16 cellular contexts compared by ENCODE assay signal in the genomic region with DNA sequence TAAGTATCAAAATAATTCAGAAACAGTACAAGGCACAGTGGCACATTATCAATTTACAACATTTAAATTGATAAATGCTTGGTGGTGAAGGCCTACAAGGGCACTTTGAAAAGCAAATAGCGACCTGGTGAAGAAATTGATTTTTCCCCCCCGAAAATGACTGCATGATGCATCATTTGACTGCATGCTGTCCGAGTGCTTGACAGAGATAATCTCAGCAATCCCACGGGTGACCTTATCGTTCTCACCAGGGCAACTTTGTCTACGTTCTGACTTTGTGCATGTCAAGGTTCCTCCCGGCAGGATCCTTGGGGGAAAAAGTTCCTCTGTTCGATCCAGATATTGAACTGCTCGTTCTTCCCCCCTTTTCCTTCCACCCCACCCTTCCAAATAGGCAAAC.
"Had no signal": no experiment of that assay in that cellular context is flagged by ENCODE, and none has a peak within 500 bp of the region (broad histone marks: within the 10 kb centered on the region; RNA-seq: fewer than 3 reads in every experiment).

No MANE protein-coding gene starts in this region.

- H3K27me3 ChIP-seq: heart left ventricle, sigmoid colon, stomach, transverse colon had no signal

- ATAC-seq: heart left ventricle, left lobe of liver, natural killer cell had no signal

- H3K9me3 ChIP-seq: heart left ventricle, sigmoid colon, stomach, thoracic aorta, transverse colon had no signal

- FAIRE-seq: colon had no signal

- H3K36me3 ChIP-seq: heart left ventricle, sigmoid colon, stomach, thoracic aorta, transverse colon had no signal

- H3K27ac ChIP-seq: heart left ventricle, sigmoid colon, skin epidermis, stomach, thoracic aorta, transverse colon had no signal

- H3K4me3 ChIP-seq: heart left ventricle, sigmoid colon, skin epidermis, stomach, thoracic aorta, transverse colon had no signal

- DNase-seq: dermis blood vessel endothelial cell; foreskin melanocyte; heart left ventricle; hippocampal formation; mammary epithelial cell; natural killer cell; posterior cingulate gyrus; sigmoid colon; stimulated activated naive CD4-positive, alpha-beta T cell; stomach; substantia nigra; transverse colon had no signal
